In genomic region chr10:30463944-30464451, GRCh38 we compare ENCODE assay signal across 14 cellular contexts. TPM values are rescaled to one million over a fixed set of nuclear protein-coding genes. Genes with fewer than 3 reads are reported as not detected.
DNase-seq lines count a peak whose midpoint lies in the region; ATAC-seq and TF ChIP-seq lines count a peak whose summit lies in the region.
"Had no signal": no experiment of that assay in that cellular context is flagged by ENCODE, and none has a peak within 500 bp of the region (broad histone marks: within the 10 kb centered on the region; RNA-seq: fewer than 3 reads in every experiment).

No MANE protein-coding gene starts in this region.

- peaks cover 10 to 11% of the 10 kb centered on the region in 2 donors for H3K36me3 Mint-ChIP-seq in naive B cell

- peak overlapping the region; percentile 41 to 95 (median 86) for H3K27ac Mint-ChIP-seq in naive B cell

- no peak for ATAC-seq in naive B cell (ENCODE audit: low read depth in 2 of 2)

- no peaks in the 10 kb centered on the region for H3K9me3 Mint-ChIP-seq in naive B cell

- H3K4me1 Mint-ChIP-seq in naive B cell = peaks cover 19 to 72% (median 49%) of the 10 kb centered on the region in 3 donors

- DNase-seq in DMS53 treated with DMSO at 0.1 percent for 48 hours (lab: John Stamatoyannopoulos, UW; ENCODE audit: unreplicated experiment) (peak; percentile 6), NCI-H226 (peak; percentile 41), choroid plexus epithelial cell (ENCODE audit: low read depth) (peak; percentile 43), naive B cell (no peak), NCI-H1417 (lab: John Stamatoyannopoulos, UW) (no peak), NCI-H2107 treated with DMSO at 0.1 percent for 48 hours (lab: John Stamatoyannopoulos, UW; ENCODE audit: unreplicated experiment) (no peak), HuH-7.5 (ENCODE audit: low spot score) (no peak), midbrain (lab: John Stamatoyannopoulos, UW) (no peak)
- DNase-seq: BE2C, NCI-H187 treated with DMSO at 0.1 percent for 48 hours, posterior cingulate gyrus, T1000, upper lobe of left lung had no signal

- H3K27me3 Mint-ChIP-seq in naive B cell = no peaks in the 10 kb centered on the region

- H3K4me3 Mint-ChIP-seq in naive B cell = peak overlapping the region in 1 of 8 donors; percentile 58

- no peak for TF ChIP-seq CTCF in choroid plexus epithelial cell (conservative IDR thresholded peaks at IDR 0.05; ENCODE audit: low read depth, low read length)

- no peak overlapping the region for H3K4me3 ChIP-seq in choroid plexus epithelial cell (ENCODE audit: low read depth, low read length)
- H3K4me3 ChIP-seq: ascending aorta, upper lobe of left lung had no signal

RNA-seq across cellular contexts. Expression of gene MAP3K8, which starts 30.0 kb away (rescaled TPM):
- polyA plus RNA-seq in naive B cell (ENCODE audit: low read depth in 6 of 6) = 100 to 1,000 TPM in 2 of 6 donors, 10 to 100 TPM in 4; 75.2 to 122 (median 90.8) TPM

Comparison
In these comparisons a context has a peak if more than half of its experiments do, and no peak if none do; other contexts are left out.
1. DNase-seq: peak in DMS53 treated with DMSO at 0.1 percent for 48 hours (single experiment), NCI-H226 (single experiment) and choroid plexus epithelial cell (single experiment); none in naive B cell (single experiment), NCI-H1417 (0 of 3), NCI-H2107 treated with DMSO at 0.1 percent for 48 hours (single experiment), HuH-7.5 (single experiment) and midbrain (single experiment).